ENCODE assay signal across 12 cellular contexts in the genomic region with DNA sequence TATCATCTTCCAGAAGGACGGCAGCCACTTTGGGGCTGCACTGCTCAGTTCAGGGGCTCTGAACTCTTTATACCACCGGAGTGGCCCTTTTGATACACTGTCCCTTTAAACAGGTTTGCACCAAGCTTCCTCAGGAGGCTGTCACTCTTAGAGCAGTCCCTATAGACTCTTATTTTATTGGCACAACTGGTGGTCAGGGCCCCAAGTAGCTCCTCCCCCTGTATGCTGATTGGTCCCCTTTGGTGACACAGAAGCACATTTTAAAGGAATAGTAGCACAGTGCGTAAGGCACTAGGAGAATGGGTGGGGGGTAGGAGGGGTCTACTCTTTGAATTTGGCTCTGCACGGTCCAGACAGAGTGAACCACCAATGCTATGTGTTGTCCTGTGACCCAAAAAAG.
DNase-seq lines count a peak whose midpoint lies in the region; ATAC-seq, FAIRE-seq and TF ChIP-seq lines count a peak whose summit lies in the region.
"Had no signal": no experiment of that assay in that cellular context is flagged by ENCODE, and none has a peak within 500 bp of the region (broad histone marks: within the 10 kb centered on the region; RNA-seq: fewer than 3 reads in every experiment).

No MANE protein-coding gene starts in this region.

- H3K27me3 ChIP-seq in MM.1S (replicated peaks; ENCODE audit: insufficient read depth, low read length): peaks cover 6% of the 10 kb centered on the region; the same call in 1 of the 2 replicates
- H3K27me3 ChIP-seq in RWPE2 (ENCODE audit: insufficient read depth, poor library complexity, severe bottlenecking): no peaks in the 10 kb centered on the region
- no peaks in the 10 kb centered on the region for H3K27me3 ChIP-seq in thyroid gland
- no peaks in the 10 kb centered on the region for H3K27me3 ChIP-seq in hepatocyte

- H3K9me2 ChIP-seq in MM.1S (replicated peaks; ENCODE audit: insufficient read depth, low read length): no peaks in the 10 kb centered on the region
- no peaks in the 10 kb centered on the region for H3K9me2 ChIP-seq in hepatocyte (replicated peaks; ENCODE audit: insufficient read depth)

- 87% methylated on average over 4 of the region's 4 CpGs for WGBS in thyroid gland, 2 donors
- WGBS in hepatocyte (ENCODE audit: low lambda C conversion rate, missing lambda C conversion rate): 75% methylated on average over 4 of the region's 4 CpGs

- H3K4me1 ChIP-seq in MM.1S (ENCODE audit: low read length) (no peaks in the 10 kb centered on the region), RWPE2 (ENCODE audit: insufficient read depth, poor library complexity, severe bottlenecking) (no peaks in the 10 kb centered on the region), thyroid gland (no peaks in the 10 kb centered on the region), hepatocyte (ENCODE audit: insufficient read depth) (no peaks in the 10 kb centered on the region)

- H3K9me3 ChIP-seq in MM.1S (replicated peaks; ENCODE audit: insufficient read depth, low read length) (no peaks in the 10 kb centered on the region), RWPE2 (ENCODE audit: severe bottlenecking) (no peaks in the 10 kb centered on the region), thyroid gland (no peaks in the 10 kb centered on the region), hepatocyte (ENCODE audit: low read depth) (no peaks in the 10 kb centered on the region)

- TF ChIP-seq POLR2A in thyroid gland (IDR thresholded peaks at IDR 0.05): no peak

- H3K79me2 ChIP-seq in MM.1S (ENCODE audit: low read length) (no peaks in the 10 kb centered on the region), hepatocyte (no peaks in the 10 kb centered on the region)

- H2AFZ ChIP-seq in MM.1S (ENCODE audit: low read length): no peak overlapping the region
- no peak overlapping the region for H2AFZ ChIP-seq in hepatocyte

- DNase-seq in GDM1 (lab: John Stamatoyannopoulos, UW): peak; percentile 45
- peak; percentile 10 for DNase-seq in MM.1S
- DNase-seq in RWPE2 (ENCODE audit: low spot score): no peak
- DNase-seq in iPS-NIHi7 (ENCODE audit: extremely low spot score): peak; percentile 94
- no peak for DNase-seq in epidermal melanocyte (ENCODE audit: insufficient read length, low spot score)
- no peak for DNase-seq in D721Med (ENCODE audit: insufficient read length, low spot score)
- DNase-seq in thyroid gland: no peak
- DNase-seq in hepatocyte (ENCODE audit: low spot score): no peak
- DNase-seq: activated CD4-positive, CD25-positive, alpha-beta regulatory T cell; activated naive CD4-positive, alpha-beta T cell treated with anti-CD3 and anti-CD28 coated beads for 36 hours; dorsolateral prefrontal cortex; natural killer cell had no signal

- FAIRE-seq in D721Med (lab: Jason Lieb, UNC): no peak

- H4K20me1 ChIP-seq in MM.1S (ENCODE audit: insufficient read depth, low read length) (no peaks in the 10 kb centered on the region), hepatocyte (ENCODE audit: insufficient read depth, poor library complexity, severe bottlenecking) (no peaks in the 10 kb centered on the region)

- H3K9ac ChIP-seq in MM.1S (ENCODE audit: low read length): no peak overlapping the region

- TF ChIP-seq CTCF in MM.1S (IDR thresholded peaks at IDR 0.05; ENCODE audit: low read length) (no peak), RWPE2 (IDR thresholded peaks at IDR 0.05; ENCODE audit: poor library complexity, severe bottlenecking) (no peak), D721Med (IDR thresholded peaks at IDR 0.05; ENCODE audit: insufficient read depth, missing control alignments) (no peak), thyroid gland (IDR thresholded peaks at IDR 0.05) (no peak), hepatocyte (IDR thresholded peaks at IDR 0.05; ENCODE audit: poor library complexity) (no peak)

- intact Hi-C loops in thyroid gland (cut with DNase I): no loop called here

- no peaks in the 10 kb centered on the region for H3F3A ChIP-seq in MM.1S (ENCODE audit: insufficient read depth, low read length)

- peak; percentile 31; the same call in 1 of the 3 replicates for ATAC-seq in RWPE2 (ENCODE audit: low read depth)

- H3K27ac ChIP-seq in MM.1S (ENCODE audit: low read length) (no peak overlapping the region), RWPE2 (ENCODE audit: poor library complexity, severe bottlenecking) (no peak overlapping the region), thyroid gland (no peak overlapping the region), hepatocyte (no peak overlapping the region)
- H3K27ac ChIP-seq: dorsolateral prefrontal cortex had no signal

- H3K36me3 ChIP-seq in MM.1S (replicated peaks; ENCODE audit: insufficient read depth, low read length): no peaks in the 10 kb centered on the region
- H3K36me3 ChIP-seq in RWPE2 (ENCODE audit: low read depth): no peaks in the 10 kb centered on the region
- no peaks in the 10 kb centered on the region for H3K36me3 ChIP-seq in thyroid gland
- no peaks in the 10 kb centered on the region for H3K36me3 ChIP-seq in hepatocyte (replicated peaks; ENCODE audit: insufficient read depth, low read depth)

- H3K4me3 ChIP-seq in MM.1S (ENCODE audit: low read length) (no peak overlapping the region), RWPE2 (ENCODE audit: severe bottlenecking) (no peak overlapping the region), thyroid gland (replicated peaks in 1 of 3) (no peak overlapping the region), hepatocyte (no peak overlapping the region)
- H3K4me3 ChIP-seq: dorsolateral prefrontal cortex had no signal

- H3K4me2 ChIP-seq in MM.1S (ENCODE audit: low read depth, low read length) (no peak overlapping the region), hepatocyte (no peak overlapping the region)

Comparison
In these comparisons a context has a peak if more than half of its experiments do, and no peak if none do; other contexts are left out.
1. DNase-seq: peak in GDM1 (single experiment), MM.1S (single experiment) and iPS-NIHi7 (single experiment); none in RWPE2 (single experiment), epidermal melanocyte (single experiment), D721Med (single experiment), thyroid gland (0 of 2) and hepatocyte (single experiment).